11 cellular contexts compared by ENCODE assay signal in the genomic region with DNA sequence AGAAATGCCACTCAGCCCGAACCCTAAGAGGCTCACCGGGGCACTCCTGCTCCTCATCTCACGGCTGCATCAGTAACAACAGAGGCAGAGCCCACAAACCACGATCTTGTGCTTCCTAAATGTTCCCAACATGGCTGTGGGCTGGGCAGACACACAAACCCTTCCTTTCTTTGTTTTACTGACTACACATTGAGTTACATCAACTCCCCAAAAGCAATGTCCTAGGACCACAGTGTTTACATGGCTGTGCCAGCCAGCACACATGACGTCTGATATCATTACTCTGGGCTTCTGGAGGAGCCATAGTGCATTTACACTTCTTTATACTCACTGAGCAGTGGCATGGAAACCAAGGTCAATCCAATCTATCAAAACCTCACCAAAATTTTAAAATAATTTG.
A peak's percentile ranks its signal among the peaks of the same experiment; 100 is the strongest.
DNase-seq lines count a peak whose midpoint lies in the region; ATAC-seq and TF ChIP-seq lines count a peak whose summit lies in the region.
"Had no signal": no experiment of that assay in that cellular context is flagged by ENCODE, and none has a peak within 500 bp of the region (broad histone marks: within the 10 kb centered on the region; RNA-seq: fewer than 3 reads in every experiment).

No MANE protein-coding gene starts in this region.

- H3K27ac Mint-ChIP-seq in activated T-cell treated with anti-CD3 and anti-CD28 coated beads, Interleukin-2, amount 50 U/mL, for 72 hours, result no peak overlapping the region

- ATAC-seq in lower lobe of right lung, result no peak
- no peak for ATAC-seq in activated T-cell treated with anti-CD3 and anti-CD28 coated beads, Interleukin-2, amount 50 U/mL, for 72 hours (replicated peaks in 1 of 2)
- ATAC-seq: activated T-cell treated with anti-CD3 and anti-CD28 coated beads, Interleukin-2, amount 50 U/mL, for 4 hours; Panc1 had no signal

- H3K4me1 Mint-ChIP-seq in activated T-cell treated with anti-CD3 and anti-CD28 coated beads, Interleukin-2, amount 50 U/mL, for 72 hours (ENCODE audit: low read depth), result no peaks in the 10 kb centered on the region

- WGBS in suprapubic skin, result 69% methylated on average over 5 of the region's 5 CpGs

- H3K27me3 Mint-ChIP-seq in activated T-cell treated with anti-CD3 and anti-CD28 coated beads, Interleukin-2, amount 50 U/mL, for 72 hours (ENCODE audit: low read depth), result no peaks in the 10 kb centered on the region

- peak; percentile 46 for DNase-seq in HCEC 1CT
- DNase-seq in lower lobe of right lung, result no peak
- no peak for DNase-seq in suprapubic skin (ENCODE audit: low spot score in 2 of 2)
- no peak for DNase-seq in HPDE6-E6E7 (ENCODE audit: extremely low spot score)
- DNase-seq in pons (ENCODE audit: low spot score), result no peak
- no peak for DNase-seq in activated T-cell treated with anti-CD3 and anti-CD28 coated beads, Interleukin-2, amount 50 U/mL, for 72 hours
- no peak for DNase-seq in activated CD8-positive, alpha-beta memory T cell treated with anti-CD3 and anti-CD28 coated beads for 24 hours
- DNase-seq: activated T-cell treated with anti-CD3 and anti-CD28 coated beads, Interleukin-2, amount 50 U/mL, for 4 hours; NCI-H2081 had no signal

- H3K9me3 ChIP-seq in lower lobe of right lung (no peaks in the 10 kb centered on the region), suprapubic skin (no peaks in the 10 kb centered on the region)

- no peak overlapping the region for H3K4me3 ChIP-seq in lower lobe of right lung
- H3K4me3 ChIP-seq in suprapubic skin, result no peak overlapping the region

- no peaks in the 10 kb centered on the region for H3K36me3 Mint-ChIP-seq in activated T-cell treated with anti-CD3 and anti-CD28 coated beads, Interleukin-2, amount 50 U/mL, for 72 hours (ENCODE audit: insufficient read depth in 2 of 2)

- TF ChIP-seq CTCF in lower lobe of right lung (IDR thresholded peaks at IDR 0.05), result no peak
- TF ChIP-seq CTCF in suprapubic skin (IDR thresholded peaks at IDR 0.05), result no peak

- no peak for TF ChIP-seq EP300 in suprapubic skin (IDR thresholded peaks at IDR 0.05)

- no peak overlapping the region for H3K4me3 Mint-ChIP-seq in activated T-cell treated with anti-CD3 and anti-CD28 coated beads, Interleukin-2, amount 50 U/mL, for 72 hours
- H3K4me3 Mint-ChIP-seq: activated T-cell treated with anti-CD3 and anti-CD28 coated beads, Interleukin-2, amount 50 U/mL, for 4 hours had no signal

- H3K27ac ChIP-seq in cingulate gyrus (ENCODE audit: low read depth, low read length) (peak overlapping the region; percentile 57), lower lobe of right lung (peak overlapping the region; percentile 34), suprapubic skin (peak overlapping the region; percentile 84)

- H3K4me1 ChIP-seq in lower lobe of right lung, result peaks cover 27% of the 10 kb centered on the region
- peaks cover 28% of the 10 kb centered on the region for H3K4me1 ChIP-seq in suprapubic skin

- intact Hi-C loops in lower lobe of right lung (cut with DNase I), result no loop called here

- TF ChIP-seq POLR2A in suprapubic skin (IDR thresholded peaks at IDR 0.05), result no peak

- H3K27me3 ChIP-seq in lower lobe of right lung (ENCODE audit: low read depth) (no peaks in the 10 kb centered on the region), suprapubic skin (no peaks in the 10 kb centered on the region)

- no peaks in the 10 kb centered on the region for H3K36me3 ChIP-seq in lower lobe of right lung
- H3K36me3 ChIP-seq in suprapubic skin, result no peaks in the 10 kb centered on the region

- no peaks in the 10 kb centered on the region for H3K9me3 Mint-ChIP-seq in activated T-cell treated with anti-CD3 and anti-CD28 coated beads, Interleukin-2, amount 50 U/mL, for 72 hours
- H3K9me3 Mint-ChIP-seq: activated T-cell treated with anti-CD3 and anti-CD28 coated beads, Interleukin-2, amount 50 U/mL, for 4 hours had no signal

Comparison
In these comparisons a context has a peak if more than half of its experiments do, and no peak if none do; other contexts are left out.
1. H3K27ac ChIP-seq: peak in every context shown above with its lines; median percentile 84 in suprapubic skin; 57 in cingulate gyrus; 34 in lower lobe of right lung.